Comparison of ENCODE assay signal across 4 cellular contexts in genomic region chr11:93879114-93879513, GRCh38. TPM values are rescaled to one million over a fixed set of nuclear protein-coding genes. Genes with fewer than 3 reads are reported as not detected.
"Had no signal": no experiment of that assay in that cellular context is flagged by ENCODE, and none has a peak within 500 bp of the region (broad histone marks: within the 10 kb centered on the region; RNA-seq: fewer than 3 reads in every experiment).

No MANE protein-coding gene starts in this region.

RNA-seq across cellular contexts. Expression of gene VSTM5, which starts 28.7 kb away (rescaled TPM):
- total RNA-seq: dermis blood vessel endothelial cell, endothelial cell of umbilical vein, gastrocnemius medialis, glomerular endothelial cell had no signal
